In the genomic region with DNA sequence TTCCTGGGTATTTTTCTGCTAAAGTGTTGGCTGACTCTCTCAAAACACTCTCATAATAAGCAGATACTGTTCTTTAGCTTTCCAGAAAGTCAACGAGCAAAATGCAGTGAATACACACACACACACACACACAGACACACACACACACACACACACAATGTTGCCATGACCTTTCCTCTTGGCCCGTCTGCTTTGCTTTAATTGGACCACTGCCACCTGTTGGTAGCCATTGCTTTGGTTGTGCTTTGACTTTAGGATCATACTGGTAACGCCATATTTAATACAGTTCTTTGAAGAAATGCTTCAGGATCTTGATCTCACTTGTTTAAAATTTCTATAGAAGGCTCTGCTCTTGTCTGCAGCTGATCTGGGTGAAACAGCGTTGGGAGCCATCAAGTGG, we compare ENCODE assay signal across 12 cellular contexts. TPM values are rescaled to one million over a fixed set of nuclear protein-coding genes. Genes with fewer than 3 reads are reported as not detected.
DNase-seq lines count a peak whose midpoint lies in the region; ATAC-seq, FAIRE-seq and TF ChIP-seq lines count a peak whose summit lies in the region.
"Had no signal": no experiment of that assay in that cellular context is flagged by ENCODE, and none has a peak within 500 bp of the region (broad histone marks: within the 10 kb centered on the region; RNA-seq: fewer than 3 reads in every experiment).

No MANE protein-coding gene starts in this region.

- no peak for TF ChIP-seq EP300 in K562 (IDR thresholded peaks at IDR 0.05; ENCODE audit: low read length)

- TF ChIP-seq CTCF in A673 (conservative IDR thresholded peaks at IDR 0.05; ENCODE audit: low read depth, low read length), result peak; percentile 21; the same call in 1 of the 2 replicates
- TF ChIP-seq CTCF in K562 (IDR thresholded peaks at IDR 0.05 in 2 of 3, conservative IDR thresholded peaks at IDR 0.05 in 1 of 3; ENCODE audit: insufficient read depth in 2 of 3, low read depth in 1 of 3, low read length in 3 of 3), result peak in 2 of 3 experiments; percentile 16 to 38; a peak in 3 of 6 replicates

- intact Hi-C loops in A673 (cut with micrococcal nuclease; ENCODE audit: unreplicated experiment) (no loop called here), K562 (cut with micrococcal nuclease) (loop anchor here (10.0 kb wide), 1 partner anchor 511 kb away; no protein-coding TSS in a partner anchor)

- H3K9ac ChIP-seq in K562 (ENCODE audit: insufficient read depth in 1 of 2, low read depth in 2 of 2, low read length in 2 of 2), result no peak overlapping the region

- POLR2A ChIA-PET in A673 (lab: Charles Lee; ENCODE audit: low non-redundant PET) (no interaction called here), K562 (lab: Yijun Ruan, JAX) (no interaction called here), HEK293T (lab: Yijun Ruan, JAX) (no interaction called here)

- H3K9me1 ChIP-seq in K562 (ENCODE audit: control insufficient read depth, insufficient read depth, low read length), result no peaks in the 10 kb centered on the region

- H3K4me1 ChIP-seq in A673 (ENCODE audit: insufficient read depth, low read length, poor library complexity, severe bottlenecking) (peaks cover 6% of the 10 kb centered on the region), K562 (replicated peaks in 1 of 2; ENCODE audit: control insufficient read depth in 2 of 2, insufficient read depth in 2 of 2, low read length in 2 of 2) (peaks cover 0 to 8% of the 10 kb centered on the region in 2 experiments; a peak in 1 of 5 replicates)

- H3K27ac ChIP-seq in A673 (ENCODE audit: low read depth, low read length, poor library complexity, severe bottlenecking), result no peak overlapping the region
- no peak overlapping the region for H3K27ac ChIP-seq in K562 (ENCODE audit: extremely low read depth, low read depth, low read length)
- H3K27ac ChIP-seq: adrenal gland, dorsolateral prefrontal cortex had no signal

- 7% methylated on average over 4 of the region's 4 CpGs for WGBS in K562 (ENCODE audit: insufficient coverage, low coverage, missing lambda C conversion rate)

- no peak overlapping the region for H3K4me2 ChIP-seq in K562 (ENCODE audit: insufficient read depth, low read length)

- TF ChIP-seq RAD21 in K562 (CRISPR knock-in tag; conservative IDR thresholded peaks at IDR 0.05 in 1 of 2, IDR thresholded peaks at IDR 0.05 in 1 of 2), result peak; percentile 31 to 48; a peak in 3 of 4 replicates

- FAIRE-seq in K562 (lab: Jason Lieb, UNC), result no peak
- FAIRE-seq: HTR-8/SVneo had no signal

- no peak overlapping the region for H3K4me3 ChIP-seq in A673 (ENCODE audit: low read depth, low read length, poor library complexity, severe bottlenecking)
- H3K4me3 ChIP-seq in K562, result no peak overlapping the region
- H3K4me3 ChIP-seq: adrenal gland, dorsolateral prefrontal cortex had no signal

- no peak for TF ChIP-seq POLR2A in K562 (conservative IDR thresholded peaks at IDR 0.05)

- H3K36me3 ChIP-seq in A673 (ENCODE audit: insufficient read depth, low read length, poor library complexity, severe bottlenecking) (no peaks in the 10 kb centered on the region), K562 (ENCODE audit: control insufficient read depth, insufficient read depth, low read length) (no peaks in the 10 kb centered on the region)
- H3K36me3 ChIP-seq: adrenal gland had no signal

- no peaks in the 10 kb centered on the region for H3K9me3 ChIP-seq in A673 (ENCODE audit: low read depth, low read length, poor library complexity, severe bottlenecking)
- H3K9me3 ChIP-seq in K562 (replicated peaks; ENCODE audit: control insufficient read depth, insufficient read depth, low read depth, low read length), result no peaks in the 10 kb centered on the region
- H3K9me3 ChIP-seq: adrenal gland had no signal

- DNase-seq in A673 (ENCODE audit: low spot score) (no peak), COLO668 (lab: John Stamatoyannopoulos, UW; ENCODE audit: unreplicated experiment) (peak; percentile 19), NAMALWA (ENCODE audit: low spot score) (peak; percentile 53), K562 (ENCODE audit: extremely low read depth in 1 of 4, low spot score in 3 of 4) (peak in 1 of 4 experiments; percentile 16), EL (no peak), HEK293T (ENCODE audit: extremely low spot score) (no peak)
- DNase-seq in activated CD4-positive, CD25-positive, alpha-beta regulatory T cell treated with anti-CD3 and anti-CD28 coated beads, Interleukin-2, amount 50 U/mL, for 72 hours, result no peak
- DNase-seq: adrenal gland, dorsolateral prefrontal cortex, NCI-H510A had no signal

- ATAC-seq in K562, result no peak
- no peak for ATAC-seq in HG02588 (IDR thresholded peaks at IDR 0.05; ENCODE audit: unreplicated experiment)

- CTCF ChIA-PET in A673 (lab: Charles Lee) (interaction anchor here (0.6 kb wide), 1 partner anchor 10 kb away, joined by 3 read pairs; no protein-coding TSS in a partner anchor), K562 (lab: Yijun Ruan, JAX; ENCODE audit: low intra/inter-chr PET ratio) (no interaction called here), HEK293T (lab: Yijun Ruan, JAX) (no interaction called here)

- H4K20me1 ChIP-seq in K562 (replicated peaks; ENCODE audit: control insufficient read depth, insufficient read depth, low read length), result no peaks in the 10 kb centered on the region

- H3K79me2 ChIP-seq in K562 (ENCODE audit: control insufficient read depth, insufficient read depth, low read length), result no peaks in the 10 kb centered on the region

- H3K27me3 ChIP-seq in A673 (replicated peaks; ENCODE audit: insufficient read depth, low read depth, low read length, poor library complexity) (no peaks in the 10 kb centered on the region), K562 (ENCODE audit: control insufficient read depth in 2 of 2, insufficient read depth in 2 of 2, low read length in 2 of 2) (no peaks in the 10 kb centered on the region)
- H3K27me3 ChIP-seq: adrenal gland, dorsolateral prefrontal cortex had no signal

- in situ Hi-C loops in K562 (cut with MboI), result no loop called here

- no peak overlapping the region for H2AFZ ChIP-seq in K562 (ENCODE audit: low read depth, low read length)

- BruUV-seq in A673 (replicated peaks; lab: Mats Ljungman, UMichigan) (no TSS peak), K562 (replicated peaks; lab: Mats Ljungman, UMichigan) (no TSS peak)

TF ChIP-seq in K562, 482 proteins besides CTCF, POLR2A, EP300 and RAD21 (continues in another document):
- peak; percentile 81 to 86 for TF ChIP-seq KDM1A (IDR thresholded peaks at IDR 0.05)
- no peak for TF ChIP-seq WHSC1 (IDR thresholded peaks at IDR 0.05; ENCODE audit: low read length)

TF ChIP-seq in HEK293T, 16 proteins besides CTCF, POLR2A, EP300 and RAD21:
- TF ChIP-seq FOXM1 (IDR thresholded peaks at IDR 0.05; ENCODE audit: borderline replicate concordance), result no peak
- no peak for TF ChIP-seq SP1 (IDR thresholded peaks at IDR 0.05)
- no peak for TF ChIP-seq FOXK2 (IDR thresholded peaks at IDR 0.05)
- no peak for TF ChIP-seq HDGF (IDR thresholded peaks at IDR 0.05; ENCODE audit: borderline replicate concordance)
- no peak for TF ChIP-seq L3MBTL2 (conservative IDR thresholded peaks at IDR 0.05)
- TF ChIP-seq NFRKB (IDR thresholded peaks at IDR 0.05), result no peak

RNA-seq across cellular contexts. Expression of a gene that starts 4.4 kb away (rescaled TPM):
- total RNA-seq in A673 (2021) (10.9 and 16.5 TPM in 2 replicates), K562 (2014; rRNA removed) (3.4 and 4.9 TPM in 2 replicates), K562 (2014; rRNA removed; fragmentation: Illumina TruSeq; extraction: Trizol) (5.3 and 5.6 TPM in 2 replicates), K562 (2015; rRNA removed; fragmentation: Illumina TruSeq; extraction: Trizol) (4.3 and 5.0 TPM in 2 replicates), K562 (2021) (4.8 and 5.5 TPM in 2 replicates)
- 3.1 and 7.0 TPM in 2 replicates for total RNA-seq in K562 (2011; cell fraction: chromatin; rRNA removed; ENCODE audit: low replicate concordance)
- total RNA-seq in K562 (2011; cell fraction: nucleolus; rRNA removed), result 1.7 and 2.1 TPM in 2 replicates
- total RNA-seq in K562 (2011; cell fraction: nucleoplasm; rRNA removed), result 1.7 and 2.1 TPM in 2 replicates
- polyA plus RNA-seq in K562 (2011; rRNA removed) (4.9 and 6.8 TPM in 2 replicates), K562 (2014; fragmentation: Illumina TruSeq; extraction: Trizol) (3.7 and 4.8 TPM in 2 replicates), K562 (2014; fragmentation: Nextera tagmentation; extraction: Ambion mirVana) (1 to 10 TPM; 1.5 to 1.8 TPM), K562 (2014; rRNA removed) (3.9 and 6.0 TPM in 2 replicates)
- polyA plus RNA-seq in K562 (2011; cell fraction: cytosol; rRNA removed), result 1.4 and 2.7 TPM in 2 replicates
- polyA plus RNA-seq in K562 (2011; cell fraction: nucleus; rRNA removed), result 3.0 and 4.2 TPM in 2 replicates
- polyA plus RNA-seq in K562 (2012), result 4.6 and 7.3 TPM in 2 replicates
- 6.3 and 7.0 TPM in 2 replicates for polyA minus RNA-seq in K562 (2011; rRNA and poly(A)+ RNA removed)
- polyA minus RNA-seq in K562 (2011; cell fraction: cytosol; rRNA and poly(A)+ RNA removed), result 2.8 and 4.7 TPM in 2 replicates
- polyA minus RNA-seq in K562 (2011; cell fraction: nucleus; rRNA and poly(A)+ RNA removed), result 3.1 and 6.1 TPM in 2 replicates

RNA-seq across cellular contexts. Expression of a gene that starts 4.5 kb away (rescaled TPM):
- 2.6 TPM in 2 replicates for total RNA-seq in A673 (2021)
- total RNA-seq in K562 (2011; cell fraction: chromatin; rRNA removed; ENCODE audit: low replicate concordance), result 1.0 and 1.2 TPM in 2 replicates
- total RNA-seq in K562 (2011; cell fraction: nucleolus; rRNA removed), result 0.26 TPM in 1 of 2 replicates, not detected in the other
- total RNA-seq in K562 (2011; cell fraction: nucleoplasm; rRNA removed), result 0.38 and 0.59 TPM in 2 replicates
- total RNA-seq in K562 (2014; rRNA removed), result 0.59 and 0.78 TPM in 2 replicates
- 0.91 and 0.96 TPM in 2 replicates for total RNA-seq in K562 (2014; rRNA removed; fragmentation: Illumina TruSeq; extraction: Trizol)
- total RNA-seq in K562 (2015; rRNA removed; fragmentation: Illumina TruSeq; extraction: Trizol), result 0.79 and 1.3 TPM in 2 replicates
- total RNA-seq in K562 (2021), result 0.93 and 1.1 TPM in 2 replicates
- 0.66 and 1.3 TPM in 2 replicates for polyA plus RNA-seq in K562 (2011; rRNA removed)
- 0.21 and 0.32 TPM in 2 replicates for polyA plus RNA-seq in K562 (2011; cell fraction: cytosol; rRNA removed)
- polyA plus RNA-seq in K562 (2011; cell fraction: nucleus; rRNA removed), result 0.70 and 1.0 TPM in 2 replicates
- polyA plus RNA-seq in K562 (2012), result 0.94 and 1.9 TPM in 2 replicates
- polyA plus RNA-seq in K562 (2014; fragmentation: Illumina TruSeq; extraction: Trizol), result 0.68 and 1.4 TPM in 2 replicates
- 1 to 10 TPM; 1.2 to 1.9 TPM for polyA plus RNA-seq in K562 (2014; fragmentation: Nextera tagmentation; extraction: Ambion mirVana)
- 0.60 and 2.2 TPM in 2 replicates for polyA plus RNA-seq in K562 (2014; rRNA removed)
- polyA minus RNA-seq in K562 (2011; rRNA and poly(A)+ RNA removed), result 0.36 and 0.88 TPM in 2 replicates
- not detected in 2 replicates for polyA minus RNA-seq in K562 (2011; cell fraction: cytosol; rRNA and poly(A)+ RNA removed)
- polyA minus RNA-seq in K562 (2011; cell fraction: nucleus; rRNA and poly(A)+ RNA removed), result 0.40 and 0.44 TPM in 2 replicates

Comparison
In these comparisons a context has a peak if more than half of its experiments do, and no peak if none do; other contexts are left out.
1. DNase-seq: peak in COLO668 (single experiment) and NAMALWA (single experiment); none in A673 (single experiment), EL (single experiment), HEK293T (single experiment) and activated CD4-positive, CD25-positive, alpha-beta regulatory T cell treated with anti-CD3 and anti-CD28 coated beads, Interleukin-2, amount 50 U/mL, for 72 hours (single experiment).